In genomic region chr1:89345479-89345878, GRCh38 we compare ENCODE assay signal across 2 cellular contexts.
DNase-seq lines count a peak whose midpoint lies in the region; TF ChIP-seq lines count a peak whose summit lies in the region.
"Not testable (repeated sequence)": the region's sequence is repeated elsewhere in the genome, so short reads cannot be mapped to it uniquely, and the experiment has no call there.

No MANE protein-coding gene starts in this region.

- CTCF ChIA-PET in HEK293 (lab: Yijun Ruan, JAX) = not testable (repeated sequence)

- H3K9me3 ChIP-seq in HEK293 (ENCODE audit: control insufficient read depth, insufficient read depth, low read depth, low read length) = not testable (repeated sequence)

- not testable (repeated sequence) for H3K4me1 ChIP-seq in HEK293 (ENCODE audit: control insufficient read depth, insufficient read depth, low read length)

- TF ChIP-seq CTCF in HEK293 (tag by site-specific recombination; IDR thresholded peaks at IDR 0.05) = not testable (repeated sequence)

- DNase-seq in NCI-H82 (lab: John Stamatoyannopoulos, UW) = peak; percentile 8

- H3K4me3 ChIP-seq in HEK293 (ENCODE audit: low read depth, low read length) = not testable (repeated sequence)

- not testable (repeated sequence) for H3K36me3 ChIP-seq in HEK293 (ENCODE audit: control insufficient read depth in 2 of 2, insufficient read depth in 1 of 2, low read length in 2 of 2)

- H3K27ac ChIP-seq in HEK293 (ENCODE audit: extremely low read depth, low read depth, low read length) = not testable (repeated sequence)

- POLR2A ChIA-PET in HEK293 (lab: Yijun Ruan, JAX) = not testable (repeated sequence)

TF ChIP-seq in HEK293, 187 proteins besides CTCF, POLR2A, EP300 and RAD21:
- peak; percentile 92 for TF ChIP-seq ZNF157 (tag by site-specific recombination; IDR thresholded peaks at IDR 0.05)
